17 cellular contexts compared by ENCODE assay signal in the genomic region with DNA sequence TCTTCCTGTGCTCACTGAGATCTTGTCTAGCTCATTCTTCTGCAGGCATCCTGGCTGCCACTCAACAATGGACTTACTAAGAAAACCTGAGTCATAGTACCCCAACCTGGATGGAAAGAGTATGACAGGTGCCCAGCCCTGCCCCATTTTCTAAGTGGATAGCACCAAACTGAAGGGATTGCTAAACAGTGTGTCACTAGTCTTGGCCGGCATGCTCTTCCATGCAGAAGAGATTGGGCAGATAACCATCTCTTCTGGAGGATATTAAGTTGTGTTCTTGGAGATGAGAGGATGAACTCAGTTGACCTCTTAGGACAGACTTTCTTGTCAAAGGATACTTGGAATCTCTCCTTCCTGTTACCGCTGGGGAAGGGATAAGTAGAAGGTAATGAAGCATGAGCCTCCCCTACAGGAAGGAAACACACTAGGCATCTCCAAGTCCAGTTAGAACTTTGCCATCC.
DNase-seq lines count a peak whose midpoint lies in the region; ATAC-seq and TF ChIP-seq lines count a peak whose summit lies in the region.
"Had no signal": no experiment of that assay in that cellular context is flagged by ENCODE, and none has a peak within 500 bp of the region (broad histone marks: within the 10 kb centered on the region; RNA-seq: fewer than 3 reads in every experiment).

No MANE protein-coding gene starts in this region.

- in situ Hi-C loops in mammary epithelial cell (cut with MboI; ENCODE audit: low sequenced_read_pairs in 2 of 2) = no loop called here

- TF ChIP-seq CTCF in mammary epithelial cell (conservative IDR thresholded peaks at IDR 0.05 in 1 of 2, IDR thresholded peaks at IDR 0.05 in 1 of 2; ENCODE audit: extremely low read depth in 1 of 2, insufficient read depth in 1 of 2, low read depth in 1 of 2, low read length in 2 of 2) (peak; percentile 23 to 29), breast epithelium (IDR thresholded peaks at IDR 0.05) (no peak)

- H3K4me3 Mint-ChIP-seq in stimulated activated effector memory CD8-positive, alpha-beta T cell treated with anti-CD3 and anti-CD28 coated beads, Interleukin-12 subunit alpha, Interleukin-12 subunit beta, amount 100 ng/mL, for 72 hours = no peak overlapping the region
- no peak overlapping the region for H3K4me3 Mint-ChIP-seq in T-helper 2 cell treated with Interferon-gamma antibody and Interleukin-4, amounts not matched to agents 5 μg/mL and 100 μg/mL, for 36 hours
- H3K4me3 Mint-ChIP-seq: activated naive CD4-positive, alpha-beta T cell treated with anti-CD3 and anti-CD28 coated beads, Interleukin-2, amount 50 U/mL, for 24 hours; activated T-helper 1 cell treated with anti-CD3 and anti-CD28 coated beads, Interleukin-12 subunit alpha, Interleukin-12 subunit beta, Interleukin-2, Interleukin-4 antibody, amounts not matched to agents 30 ng/mL and 10 ng/mL and 1 ng/mL, durations not matched to agents 14 hours and 24 hours and 36 hours; effector memory CD8-positive, alpha-beta T cell had no signal

- no peaks in the 10 kb centered on the region for H3K36me3 Mint-ChIP-seq in stimulated activated effector memory CD8-positive, alpha-beta T cell treated with anti-CD3 and anti-CD28 coated beads, Interleukin-12 subunit alpha, Interleukin-12 subunit beta, amount 100 ng/mL, for 72 hours
- H3K36me3 Mint-ChIP-seq in T-helper 2 cell treated with Interferon-gamma antibody and Interleukin-4, amounts not matched to agents 5 μg/mL and 100 μg/mL, for 36 hours (ENCODE audit: low read depth) = no peaks in the 10 kb centered on the region
- H3K36me3 Mint-ChIP-seq in activated naive CD4-positive, alpha-beta T cell treated with anti-CD3 and anti-CD28 coated beads, Interleukin-2, amount 50 U/mL, for 72 hours = no peaks in the 10 kb centered on the region
- H3K36me3 Mint-ChIP-seq: activated naive CD4-positive, alpha-beta T cell treated with anti-CD3 and anti-CD28 coated beads, Interleukin-2, amount 50 U/mL, for 24 hours had no signal

- TF ChIP-seq POLR2A in breast epithelium (IDR thresholded peaks at IDR 0.05) = no peak

- no peak overlapping the region for H3K4me2 ChIP-seq in mammary epithelial cell (ENCODE audit: insufficient read depth, low read depth, low read length)

- dilution Hi-C loops in mammary epithelial cell (cut with HindIII; ENCODE audit: low sequenced_read_pairs) = no loop called here

- H3K27ac Mint-ChIP-seq in stimulated activated effector memory CD8-positive, alpha-beta T cell treated with anti-CD3 and anti-CD28 coated beads, Interleukin-12 subunit alpha, Interleukin-12 subunit beta, amount 100 ng/mL, for 72 hours = no peak overlapping the region
- H3K27ac Mint-ChIP-seq in T-helper 2 cell treated with Interferon-gamma antibody and Interleukin-4, amounts not matched to agents 5 μg/mL and 100 μg/mL, for 36 hours = no peak overlapping the region
- H3K27ac Mint-ChIP-seq in activated naive CD4-positive, alpha-beta T cell treated with anti-CD3 and anti-CD28 coated beads, Interleukin-2, amount 50 U/mL, for 72 hours = no peak overlapping the region
- H3K27ac Mint-ChIP-seq: activated naive CD4-positive, alpha-beta T cell treated with anti-CD3 and anti-CD28 coated beads, Interleukin-2, amount 50 U/mL, for 24 hours; activated T-helper 1 cell treated with anti-CD3 and anti-CD28 coated beads, Interleukin-12 subunit alpha, Interleukin-12 subunit beta, Interleukin-2, Interleukin-4 antibody, amounts not matched to agents 30 ng/mL and 10 ng/mL and 1 ng/mL, durations not matched to agents 14 hours and 24 hours and 36 hours; effector memory CD8-positive, alpha-beta T cell had no signal

- H3K27me3 ChIP-seq in mammary epithelial cell (ENCODE audit: insufficient read depth, low read length) (no peaks in the 10 kb centered on the region), breast epithelium (no peaks in the 10 kb centered on the region)
- H3K27me3 ChIP-seq: heart left ventricle, testis had no signal

- intact Hi-C loops in mammary epithelial cell (cut with micrococcal nuclease) (no loop called here), breast epithelium (cut with DNase I; ENCODE audit: low total_unique reads) (no loop called here)

- H3K36me3 ChIP-seq in mammary epithelial cell (ENCODE audit: insufficient read depth, low read length) (no peaks in the 10 kb centered on the region), breast epithelium (no peaks in the 10 kb centered on the region)
- H3K36me3 ChIP-seq: heart left ventricle had no signal

- ATAC-seq in SK-N-SH treated with all-trans-retinoic acid at 6 μM for 48 hours = peak; percentile 92
- peak; percentile 16 for ATAC-seq in stimulated activated effector memory CD8-positive, alpha-beta T cell treated with anti-CD3 and anti-CD28 coated beads, Interleukin-12 subunit alpha, Interleukin-12 subunit beta, amount 100 ng/mL, for 72 hours
- ATAC-seq in activated naive CD4-positive, alpha-beta T cell treated with anti-CD3 and anti-CD28 coated beads, Interleukin-2, amount 50 U/mL, for 72 hours = no peak
- ATAC-seq: effector memory CD8-positive, alpha-beta T cell; heart left ventricle had no signal

- CTCF ChIA-PET in mammary epithelial cell (lab: Charles Lee; ENCODE audit: low non-redundant PET) = interaction anchor here (0.6 kb wide), 1 partner anchor 361 kb away, joined by 4 read pairs; no protein-coding TSS in a partner anchor

- WGBS in mammary epithelial cell (ENCODE audit: low coverage, missing lambda C conversion rate) = 4% methylated on average over 2 of the region's 2 CpGs

- no peak overlapping the region for H3K9ac ChIP-seq in mammary epithelial cell (ENCODE audit: insufficient read depth, low read length)

- H3K27ac ChIP-seq in mammary epithelial cell (ENCODE audit: insufficient read depth, low read depth, low read length) (no peak overlapping the region), breast epithelium (no peak overlapping the region)
- H3K27ac ChIP-seq: heart left ventricle, testis had no signal

- H3K4me1 ChIP-seq in mammary epithelial cell (ENCODE audit: insufficient read depth, low read length) (no peaks in the 10 kb centered on the region), breast epithelium (no peaks in the 10 kb centered on the region)
- H3K4me1 ChIP-seq: testis had no signal

- H4K20me1 ChIP-seq in mammary epithelial cell (ENCODE audit: insufficient read depth, low read length) = no peaks in the 10 kb centered on the region

- H3K4me3 ChIP-seq in mammary epithelial cell (replicated peaks in 1 of 3; ENCODE audit: insufficient read depth in 1 of 3, low read depth in 2 of 3, low read length in 3 of 3) (no peak overlapping the region), breast epithelium (no peak overlapping the region)
- H3K4me3 ChIP-seq: heart left ventricle, testis had no signal

- H3K9me3 ChIP-seq in mammary epithelial cell (replicated peaks; ENCODE audit: insufficient read depth, low read length) (no peaks in the 10 kb centered on the region), breast epithelium (no peaks in the 10 kb centered on the region)
- H3K9me3 ChIP-seq: heart left ventricle, testis had no signal

- H3K4me1 Mint-ChIP-seq in stimulated activated effector memory CD8-positive, alpha-beta T cell treated with anti-CD3 and anti-CD28 coated beads, Interleukin-12 subunit alpha, Interleukin-12 subunit beta, amount 100 ng/mL, for 72 hours = no peaks in the 10 kb centered on the region
- no peaks in the 10 kb centered on the region for H3K4me1 Mint-ChIP-seq in T-helper 2 cell treated with Interferon-gamma antibody and Interleukin-4, amounts not matched to agents 5 μg/mL and 100 μg/mL, for 36 hours (ENCODE audit: low read depth)
- H3K4me1 Mint-ChIP-seq: activated naive CD4-positive, alpha-beta T cell treated with anti-CD3 and anti-CD28 coated beads, Interleukin-2, amount 50 U/mL, for 24 hours had no signal

- no peak overlapping the region for H2AFZ ChIP-seq in mammary epithelial cell (ENCODE audit: low read depth, low read length)

- H3K79me2 ChIP-seq in mammary epithelial cell (ENCODE audit: insufficient read depth, low read length) = no peaks in the 10 kb centered on the region

- no peaks in the 10 kb centered on the region for H3K27me3 Mint-ChIP-seq in T-helper 2 cell treated with Interferon-gamma antibody and Interleukin-4, amounts not matched to agents 5 μg/mL and 100 μg/mL, for 36 hours (ENCODE audit: low read depth)
- H3K27me3 Mint-ChIP-seq: effector memory CD8-positive, alpha-beta T cell had no signal

- no peaks in the 10 kb centered on the region for H3K9me3 Mint-ChIP-seq in stimulated activated effector memory CD8-positive, alpha-beta T cell treated with anti-CD3 and anti-CD28 coated beads, Interleukin-12 subunit alpha, Interleukin-12 subunit beta, amount 100 ng/mL, for 72 hours
- H3K9me3 Mint-ChIP-seq in T-helper 2 cell treated with Interferon-gamma antibody and Interleukin-4, amounts not matched to agents 5 μg/mL and 100 μg/mL, for 36 hours = no peaks in the 10 kb centered on the region
- H3K9me3 Mint-ChIP-seq in activated naive CD4-positive, alpha-beta T cell treated with anti-CD3 and anti-CD28 coated beads, Interleukin-2, amount 50 U/mL, for 72 hours = no peaks in the 10 kb centered on the region
- H3K9me3 Mint-ChIP-seq: activated naive CD4-positive, alpha-beta T cell treated with anti-CD3 and anti-CD28 coated beads, Interleukin-2, amount 50 U/mL, for 24 hours; activated T-helper 1 cell treated with anti-CD3 and anti-CD28 coated beads, Interleukin-12 subunit alpha, Interleukin-12 subunit beta, Interleukin-2, Interleukin-4 antibody, amounts not matched to agents 30 ng/mL and 10 ng/mL and 1 ng/mL, durations not matched to agents 14 hours and 24 hours and 36 hours; effector memory CD8-positive, alpha-beta T cell had no signal

- DNase-seq in mammary epithelial cell (peak; percentile 71), breast epithelium (ENCODE audit: low spot score in 2 of 2) (no peak), islet precursor cell (peak; percentile 86), NCI-H345 (lab: John Stamatoyannopoulos, UW) (no peak)
- DNase-seq in stimulated activated effector memory CD8-positive, alpha-beta T cell treated with anti-CD3 and anti-CD28 coated beads, Interleukin-12 subunit alpha, Interleukin-12 subunit beta, amount 100 ng/mL, for 72 hours (ENCODE audit: low spot score in 2 of 2) = no peak
- no peak for DNase-seq in T-helper 2 cell treated with Interferon-gamma antibody and Interleukin-4, amounts not matched to agents 5 μg/mL and 100 μg/mL, for 36 hours (ENCODE audit: low spot score)
- no peak for DNase-seq in activated naive CD4-positive, alpha-beta T cell treated with anti-CD3 and anti-CD28 coated beads, Interleukin-2, amount 50 U/mL, for 72 hours (ENCODE audit: low spot score in 2 of 2)
- DNase-seq: ACHN; effector memory CD8-positive, alpha-beta T cell; heart left ventricle; NCI-H1694 treated with DMSO at 0.1 percent for 48 hours; retina; T-helper 9 cell; testis had no signal

- no TSS peak for BruUV-seq in mammary epithelial cell (replicated peaks; lab: Mats Ljungman, UMichigan)

TF ChIP-seq in SK-N-SH treated with all-trans-retinoic acid at 6 μM for 48 hours, 23 proteins besides CTCF, POLR2A, EP300 and RAD21:
- peak; percentile 61; the same call in 1 of the 2 replicates for TF ChIP-seq SNAI2 (CRISPR knock-in tag; IDR thresholded peaks at IDR 0.05)
- peak; percentile 44 for TF ChIP-seq ISL1 (CRISPR knock-in tag; IDR thresholded peaks at IDR 0.05)
- no peak for TF ChIP-seq PPARA (CRISPR knock-in tag; IDR thresholded peaks at IDR 0.05; ENCODE audit: borderline replicate concordance)

Comparison
In these comparisons a context has a peak if more than half of its experiments do, and no peak if none do; other contexts are left out.
1. DNase-seq: peak in mammary epithelial cell (single experiment) and islet precursor cell (single experiment); none in breast epithelium (0 of 2), stimulated activated effector memory CD8-positive, alpha-beta T cell treated with anti-CD3 and anti-CD28 coated beads, Interleukin-12 subunit alpha, Interleukin-12 subunit beta, amount 100 ng/mL, for 72 hours (0 of 2), T-helper 2 cell treated with Interferon-gamma antibody and Interleukin-4, amounts not matched to agents 5 μg/mL and 100 μg/mL, for 36 hours (single experiment), activated naive CD4-positive, alpha-beta T cell treated with anti-CD3 and anti-CD28 coated beads, Interleukin-2, amount 50 U/mL, for 72 hours (0 of 2) and NCI-H345 (single experiment).
2. CTCF ChIP-seq: peak in mammary epithelial cell (2 of 2); none in breast epithelium (0 of 3).
3. ATAC-seq: peak in SK-N-SH treated with all-trans-retinoic acid at 6 μM for 48 hours (single experiment) and stimulated activated effector memory CD8-positive, alpha-beta T cell treated with anti-CD3 and anti-CD28 coated beads, Interleukin-12 subunit alpha, Interleukin-12 subunit beta, amount 100 ng/mL, for 72 hours (single experiment); none in activated naive CD4-positive, alpha-beta T cell treated with anti-CD3 and anti-CD28 coated beads, Interleukin-2, amount 50 U/mL, for 72 hours (0 of 2).